12 cellular contexts compared by ENCODE assay signal in the genomic region with DNA sequence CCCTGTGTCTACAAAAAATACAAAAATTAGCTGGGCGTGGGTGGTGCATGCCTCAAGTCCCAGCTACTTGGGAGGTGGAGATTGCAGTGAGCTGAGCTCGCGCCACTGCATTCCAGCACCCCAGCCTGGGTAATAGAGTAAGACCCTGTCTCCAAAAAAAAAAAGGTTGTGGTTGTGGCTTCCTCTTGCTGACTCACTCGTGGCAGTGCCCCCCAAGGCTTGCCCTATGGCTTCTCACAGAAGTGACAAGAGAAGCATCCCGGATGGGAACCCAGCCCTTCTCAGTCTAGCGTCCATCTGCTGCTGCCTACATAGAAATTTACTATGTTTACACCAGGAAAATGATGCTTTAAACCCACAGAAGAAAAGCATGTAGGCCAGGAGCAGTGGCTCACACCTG.
A peak's percentile ranks its signal among the peaks of the same experiment; 100 is the strongest.
DNase-seq lines count a peak whose midpoint lies in the region; ATAC-seq and TF ChIP-seq lines count a peak whose summit lies in the region.
"Had no signal": no experiment of that assay in that cellular context is flagged by ENCODE, and none has a peak within 500 bp of the region (broad histone marks: within the 10 kb centered on the region; RNA-seq: fewer than 3 reads in every experiment).

No MANE protein-coding gene starts in this region.

- no peak for TF ChIP-seq POLR2A in NB4 (IDR thresholded peaks at IDR 0.05; ENCODE audit: extremely low read depth, insufficient read length)

- no peaks in the 10 kb centered on the region for H3K27me3 Mint-ChIP-seq in activated CD8-positive, alpha-beta T cell treated with anti-CD3 and anti-CD28 coated beads for 36 hours
- H3K27me3 Mint-ChIP-seq in activated CD8-positive, alpha-beta T cell treated with anti-CD3 and anti-CD28 coated beads, Interleukin-2, amount 10 ng/mL, durations not matched to agents 7 days and 5 days (ENCODE audit: low read depth): no peaks in the 10 kb centered on the region
- H3K27me3 Mint-ChIP-seq: brain had no signal

- peak; percentile 29 for DNase-seq in activated CD8-positive, alpha-beta T cell treated with anti-CD3 and anti-CD28 coated beads for 36 hours
- DNase-seq in activated CD8-positive, alpha-beta T cell treated with anti-CD3 and anti-CD28 coated beads, Interleukin-2, amount 10 ng/mL, durations not matched to agents 7 days and 5 days: no peak
- DNase-seq in NB4 (ENCODE audit: low read depth) (peak; percentile 96), fibroblast of mammary gland (ENCODE audit: low read depth) (peak; percentile 69), smooth muscle cell of the brain vasculature (ENCODE audit: low read depth, low spot score) (peak; percentile 66), NCI-H524 (lab: John Stamatoyannopoulos, UW) (no peak), SHP77 (lab: John Stamatoyannopoulos, UW) (no peak), occipital lobe (lab: John Stamatoyannopoulos, UW) (no peak)
- DNase-seq: foreskin keratinocyte, MM.1S, NCI-H748 treated with DMSO at 0.1 percent for 48 hours had no signal

- H3K4me3 Mint-ChIP-seq in activated CD8-positive, alpha-beta T cell treated with anti-CD3 and anti-CD28 coated beads for 36 hours: no peak overlapping the region
- no peak overlapping the region for H3K4me3 Mint-ChIP-seq in activated CD8-positive, alpha-beta T cell treated with anti-CD3 and anti-CD28 coated beads, Interleukin-2, amount 10 ng/mL, durations not matched to agents 7 days and 5 days
- H3K4me3 Mint-ChIP-seq: brain had no signal

- H3K9me3 Mint-ChIP-seq in activated CD8-positive, alpha-beta T cell treated with anti-CD3 and anti-CD28 coated beads for 36 hours: no peaks in the 10 kb centered on the region
- no peaks in the 10 kb centered on the region for H3K9me3 Mint-ChIP-seq in activated CD8-positive, alpha-beta T cell treated with anti-CD3 and anti-CD28 coated beads, Interleukin-2, amount 10 ng/mL, durations not matched to agents 7 days and 5 days (ENCODE audit: insufficient read depth)
- H3K9me3 Mint-ChIP-seq: brain had no signal

- intact Hi-C loops in activated CD8-positive, alpha-beta T cell treated with anti-CD3 and anti-CD28 coated beads for 36 hours (cut with micrococcal nuclease): no loop called here

- POLR2A ChIA-PET in activated CD8-positive, alpha-beta T cell treated with anti-CD3 and anti-CD28 coated beads for 36 hours (lab: Charles Lee): no interaction called here
- POLR2A ChIA-PET in activated CD8-positive, alpha-beta T cell treated with anti-CD3 and anti-CD28 coated beads, Interleukin-2, amount 10 ng/mL, durations not matched to agents 7 days and 5 days (lab: Charles Lee): no interaction called here

- H3K4me3 ChIP-seq in NB4 (ENCODE audit: low read depth, low read length) (no peak overlapping the region), fibroblast of mammary gland (ENCODE audit: control insufficient read depth, low read depth, low read length) (no peak overlapping the region)

- H3K36me3 Mint-ChIP-seq in activated CD8-positive, alpha-beta T cell treated with anti-CD3 and anti-CD28 coated beads for 36 hours (ENCODE audit: low read depth): no peaks in the 10 kb centered on the region
- H3K36me3 Mint-ChIP-seq in activated CD8-positive, alpha-beta T cell treated with anti-CD3 and anti-CD28 coated beads, Interleukin-2, amount 10 ng/mL, durations not matched to agents 7 days and 5 days (ENCODE audit: low read depth): no peaks in the 10 kb centered on the region

- H3K4me1 Mint-ChIP-seq in activated CD8-positive, alpha-beta T cell treated with anti-CD3 and anti-CD28 coated beads for 36 hours (ENCODE audit: low read depth): peaks cover 8% of the 10 kb centered on the region
- peaks cover 9% of the 10 kb centered on the region for H3K4me1 Mint-ChIP-seq in activated CD8-positive, alpha-beta T cell treated with anti-CD3 and anti-CD28 coated beads, Interleukin-2, amount 10 ng/mL, durations not matched to agents 7 days and 5 days (ENCODE audit: low read depth)
- H3K4me1 Mint-ChIP-seq: brain had no signal

- CTCF ChIA-PET in activated CD8-positive, alpha-beta T cell treated with anti-CD3 and anti-CD28 coated beads for 36 hours (lab: Charles Lee): interaction anchor here (1.6 kb wide), 1 partner anchor 101 kb away, joined by 4 read pairs; no protein-coding TSS in a partner anchor
- CTCF ChIA-PET in activated CD8-positive, alpha-beta T cell treated with anti-CD3 and anti-CD28 coated beads, Interleukin-2, amount 10 ng/mL, durations not matched to agents 7 days and 5 days (lab: Charles Lee): no interaction called here

- H3K27ac Mint-ChIP-seq in activated CD8-positive, alpha-beta T cell treated with anti-CD3 and anti-CD28 coated beads for 36 hours: no peak overlapping the region
- H3K27ac Mint-ChIP-seq in activated CD8-positive, alpha-beta T cell treated with anti-CD3 and anti-CD28 coated beads, Interleukin-2, amount 10 ng/mL, durations not matched to agents 7 days and 5 days: no peak overlapping the region
- H3K27ac Mint-ChIP-seq: brain had no signal

- peak; percentile 55 for ATAC-seq in activated CD8-positive, alpha-beta T cell treated with anti-CD3 and anti-CD28 coated beads for 36 hours
- no peak for ATAC-seq in activated CD8-positive, alpha-beta T cell treated with anti-CD3 and anti-CD28 coated beads, Interleukin-2, amount 10 ng/mL, durations not matched to agents 7 days and 5 days
- ATAC-seq: foreskin keratinocyte had no signal

- no peak for TF ChIP-seq CTCF in activated CD8-positive, alpha-beta T cell treated with anti-CD3 and anti-CD28 coated beads for 36 hours (IDR thresholded peaks at IDR 0.05)
- TF ChIP-seq CTCF in NB4 (IDR thresholded peaks at IDR 0.05; ENCODE audit: low read depth, low read length): no peak
- no peak for TF ChIP-seq CTCF in fibroblast of mammary gland (conservative IDR thresholded peaks at IDR 0.05; ENCODE audit: control insufficient read depth, insufficient read depth, low read depth, low read length)

Comparison
In these comparisons a context has a peak if more than half of its experiments do, and no peak if none do; other contexts are left out.
1. DNase-seq: peak in activated CD8-positive, alpha-beta T cell treated with anti-CD3 and anti-CD28 coated beads for 36 hours (single experiment), NB4 (single experiment), fibroblast of mammary gland (single experiment) and smooth muscle cell of the brain vasculature (single experiment); none in activated CD8-positive, alpha-beta T cell treated with anti-CD3 and anti-CD28 coated beads, Interleukin-2, amount 10 ng/mL, durations not matched to agents 7 days and 5 days (single experiment), NCI-H524 (0 of 2), SHP77 (0 of 2) and occipital lobe (single experiment).